Comparison of ENCODE assay signal across 16 cellular contexts in the genomic region with DNA sequence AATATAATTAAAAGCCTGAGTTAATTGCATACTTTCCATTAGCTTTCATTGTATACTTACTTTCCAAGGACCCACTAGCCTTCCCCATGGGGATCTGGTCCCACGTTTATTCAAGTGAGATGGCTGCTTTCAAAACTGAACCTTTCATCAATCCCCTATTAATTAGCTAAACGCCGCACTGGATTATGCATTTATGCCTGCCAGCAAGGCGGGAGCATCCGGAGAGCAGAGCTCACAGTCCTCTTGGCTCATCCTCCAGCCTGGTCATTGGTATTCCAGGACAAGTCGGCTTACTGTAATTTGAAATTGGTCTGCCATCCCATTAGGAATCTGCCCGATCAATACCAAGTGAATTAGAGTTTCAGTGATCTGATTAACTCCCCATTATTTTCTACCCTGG.
DNase-seq lines count a peak whose midpoint lies in the region; ATAC-seq and TF ChIP-seq lines count a peak whose summit lies in the region.
"Had no signal": no experiment of that assay in that cellular context is flagged by ENCODE, and none has a peak within 500 bp of the region (broad histone marks: within the 10 kb centered on the region; RNA-seq: fewer than 3 reads in every experiment).

No MANE protein-coding gene starts in this region.

- H3K9me3 ChIP-seq in esophagus muscularis mucosa (no peaks in the 10 kb centered on the region), neuronal stem cell (replicated peaks in 1 of 2; ENCODE audit: control insufficient read depth in 2 of 2, insufficient read depth in 1 of 2, low read depth in 1 of 2, low read length in 2 of 2) (no peaks in the 10 kb centered on the region)

- no peaks in the 10 kb centered on the region for H3K27me3 ChIP-seq in esophagus muscularis mucosa
- no peaks in the 10 kb centered on the region for H3K27me3 ChIP-seq in neuronal stem cell (ENCODE audit: control insufficient read depth in 3 of 3, insufficient read depth in 3 of 3, low read depth in 1 of 3, low read length in 3 of 3)

- ATAC-seq in GM21423 (IDR thresholded peaks at IDR 0.05; ENCODE audit: unreplicated experiment): no peak
- ATAC-seq in GM21737 (IDR thresholded peaks at IDR 0.05; ENCODE audit: unreplicated experiment): no peak

- peak overlapping the region; percentile 79 for H2BK15ac ChIP-seq in neuronal stem cell (ENCODE audit: low read length)

- no peak overlapping the region for H2AFZ ChIP-seq in neuronal stem cell (ENCODE audit: low read length)
- H2AFZ ChIP-seq: GM23248 had no signal

- H3K4ac ChIP-seq in neuronal stem cell (ENCODE audit: low read length): no peak overlapping the region

- H3K36me3 ChIP-seq in esophagus muscularis mucosa (no peaks in the 10 kb centered on the region), neuronal stem cell (replicated peaks in 1 of 2; ENCODE audit: control insufficient read depth in 2 of 2, insufficient read depth in 2 of 2, low read length in 2 of 2) (no peaks in the 10 kb centered on the region)

- H2BK12ac ChIP-seq in neuronal stem cell (ENCODE audit: low read length): peak overlapping the region; percentile 75

- intact Hi-C loops in esophagus muscularis mucosa (cut with DNase I): no loop called here

- WGBS in esophagus muscularis mucosa: 45% methylated on average over 7 of the region's 7 CpGs
- WGBS in neuronal stem cell (ENCODE audit: extremely low coverage in 2 of 2, insufficient read length in 2 of 2, insufficient replicate concordance in 1 of 2), 2 donors: no CpG with 5 or more reads among the region's 7 CpGs

- no peak overlapping the region for H4K8ac ChIP-seq in neuronal stem cell (ENCODE audit: low read depth, low read length)

- DNase-seq in D341Med (ENCODE audit: low spot score): peak; percentile 58
- DNase-seq in NCI-H82 (lab: John Stamatoyannopoulos, UW): peak; percentile 93
- DNase-seq in esophagus muscularis mucosa (ENCODE audit: extremely low spot score): no peak
- DNase-seq in neuronal stem cell (ENCODE audit: low spot score): no peak
- DNase-seq in OCI-M2 (lab: John Stamatoyannopoulos, UW; ENCODE audit: unreplicated experiment): no peak
- DNase-seq: ACHN; C1 segment of cervical spinal cord; Calu3; CD4-positive, alpha-beta T cell; DMS153; DMS79 treated with DMSO at 0.1 percent for 48 hours; GM23248; H9; KG1 had no signal

- no peak overlapping the region for H2BK5ac ChIP-seq in neuronal stem cell (ENCODE audit: low read length)

- no peak overlapping the region for H3K9ac ChIP-seq in neuronal stem cell (ENCODE audit: low read depth, low read length, poor library complexity)
- H3K9ac ChIP-seq: GM23248 had no signal

- H3K4me2 ChIP-seq in neuronal stem cell (ENCODE audit: insufficient read depth, low read length, poor library complexity, severe bottlenecking): no peak overlapping the region

- TF ChIP-seq CTCF in esophagus muscularis mucosa (IDR thresholded peaks at IDR 0.05): no peak

- no peaks in the 10 kb centered on the region for H3K79me1 ChIP-seq in neuronal stem cell (ENCODE audit: low read depth, low read length)

- no peak overlapping the region for H4K91ac ChIP-seq in neuronal stem cell (ENCODE audit: low read depth, low read length, poor library complexity)

- H3K27ac ChIP-seq in esophagus muscularis mucosa (replicated peaks in 1 of 4): peak overlapping the region; percentile 38 to 62 (median 57)
- H3K27ac ChIP-seq in neuronal stem cell (replicated peaks; ENCODE audit: low read length): no peak overlapping the region
- H3K27ac ChIP-seq: GM23248 had no signal

- H2AK5ac ChIP-seq in neuronal stem cell (ENCODE audit: low read depth, low read length): no peak overlapping the region

- H3K4me1 ChIP-seq in esophagus muscularis mucosa: peaks cover 0 to 28% (median 18%) of the 10 kb centered on the region in 4 donors
- peaks cover 0 to 12% of the 10 kb centered on the region in 2 donors for H3K4me1 ChIP-seq in neuronal stem cell (ENCODE audit: control insufficient read depth in 2 of 2, insufficient read depth in 1 of 2, low read depth in 1 of 2, low read length in 2 of 2)

- TF ChIP-seq POLR2A in esophagus muscularis mucosa (IDR thresholded peaks at IDR 0.05; ENCODE audit: low read depth): no peak

- TF ChIP-seq EP300 in esophagus muscularis mucosa (IDR thresholded peaks at IDR 0.05): no peak

- no peak overlapping the region for H3K23ac ChIP-seq in neuronal stem cell (ENCODE audit: low read depth, low read length, poor library complexity)

- H3K4me3 ChIP-seq in esophagus muscularis mucosa (peak overlapping the region in 1 of 4 donors; percentile 12), neuronal stem cell (ENCODE audit: low read length in 2 of 2) (no peak overlapping the region)
- H3K4me3 ChIP-seq: GM23248 had no signal

- no peak overlapping the region for H2BK120ac ChIP-seq in neuronal stem cell (ENCODE audit: low read depth, low read length)

- no peak overlapping the region for H3K18ac ChIP-seq in neuronal stem cell (ENCODE audit: low read length)

- no peak overlapping the region for H3K14ac ChIP-seq in neuronal stem cell (ENCODE audit: low read length)

Comparison
In these comparisons a context has a peak if more than half of its experiments do, and no peak if none do; other contexts are left out.
1. DNase-seq: peak in D341Med (single experiment) and NCI-H82 (single experiment); none in esophagus muscularis mucosa (single experiment), neuronal stem cell (single experiment) and OCI-M2 (single experiment).